ENCODE assay signal across 9 cellular contexts in genomic region chr2:215921884-215922283, GRCh38.
DNase-seq lines count a peak whose midpoint lies in the region; ATAC-seq and TF ChIP-seq lines count a peak whose summit lies in the region.
"Had no signal": no experiment of that assay in that cellular context is flagged by ENCODE, and none has a peak within 500 bp of the region (broad histone marks: within the 10 kb centered on the region; RNA-seq: fewer than 3 reads in every experiment).

No MANE protein-coding gene starts in this region.

- no peak overlapping the region for H3K4me3 ChIP-seq in GM23338
- no peak overlapping the region for H3K4me3 ChIP-seq in trophoblast cell (ENCODE audit: low read depth, low read length)
- H3K4me3 ChIP-seq in Caco-2 (ENCODE audit: low read depth, low read length), result no peak overlapping the region
- H3K4me3 ChIP-seq: ovary had no signal

- no peak for TF ChIP-seq CTCF in GM23338 (conservative IDR thresholded peaks at IDR 0.05; ENCODE audit: low read depth in 2 of 2)
- TF ChIP-seq CTCF in Caco-2 (IDR thresholded peaks at IDR 0.05; ENCODE audit: insufficient read depth in 1 of 2, low read depth in 1 of 2, low read length in 1 of 2, severe bottlenecking in 1 of 2, unreplicated experiment in 1 of 2), result no peak

- intact Hi-C loops in Caco-2 (cut with micrococcal nuclease; ENCODE audit: unreplicated experiment), result loop anchor here (2.0 to 5.0 kb wide), 3 partner anchors 209 to 919 kb away; partner anchors contain the start of gene FN1

- H3K9me3 ChIP-seq in trophoblast cell (ENCODE audit: insufficient read depth, low read depth, low read length) (no peaks in the 10 kb centered on the region), Caco-2 (no peaks in the 10 kb centered on the region)
- H3K9me3 ChIP-seq: ovary had no signal

- no peaks in the 10 kb centered on the region for H3K9me2 ChIP-seq in GM23338 (ENCODE audit: insufficient read depth)

- H3K27me3 ChIP-seq in GM23338 (ENCODE audit: insufficient read depth) (no peaks in the 10 kb centered on the region), trophoblast cell (ENCODE audit: insufficient read depth, low read length) (no peaks in the 10 kb centered on the region), Caco-2 (replicated peaks; ENCODE audit: control insufficient read depth, insufficient read depth, low read length) (no peaks in the 10 kb centered on the region)
- H3K27me3 ChIP-seq: ovary had no signal

- no peaks in the 10 kb centered on the region for H4K20me1 ChIP-seq in GM23338 (replicated peaks; ENCODE audit: insufficient read depth)

- peak overlapping the region; percentile 99 for H2BK12ac ChIP-seq in trophoblast cell (ENCODE audit: low read length)

- ATAC-seq in GM23338 (no peak), HG02642 (IDR thresholded peaks at IDR 0.05; ENCODE audit: poor library complexity, unreplicated experiment) (no peak)

- WGBS in trophoblast cell (ENCODE audit: extremely low coverage, insufficient coverage, insufficient read length), result no CpG with 5 or more reads among the region's 3 CpGs

- peaks cover 31% of the 10 kb centered on the region for H3K79me1 ChIP-seq in trophoblast cell (ENCODE audit: low read length)

- DNase-seq in GM23338 (ENCODE audit: low spot score) (no peak), NCI-H460 (ENCODE audit: extremely low read depth, low read depth) (peak; percentile 36), dermis microvascular lymphatic vessel endothelial cell (ENCODE audit: low read depth in 2 of 2) (peak; percentile 51 to 92), trophoblast cell (no peak), Caco-2 (no peak), MV-4-11 (lab: John Stamatoyannopoulos, UW) (no peak)
- DNase-seq: NCI-H1436 had no signal

- H2AFZ ChIP-seq in GM23338, result no peak overlapping the region
- H2AFZ ChIP-seq in trophoblast cell (ENCODE audit: insufficient read depth, low read length, poor library complexity), result no peak overlapping the region

- peaks cover 20% of the 10 kb centered on the region for H3K36me3 Mint-ChIP-seq in GM23338 (ENCODE audit: low read depth)
- H3K36me3 Mint-ChIP-seq in Caco-2 (ENCODE audit: insufficient read depth, unreplicated experiment), result peaks cover 16% of the 10 kb centered on the region

- BruUV-seq in Caco-2 (replicated peaks; lab: Mats Ljungman, UMichigan), result no TSS peak

- H3K27ac ChIP-seq in GM23338 (ENCODE audit: low read depth) (peak overlapping the region; percentile 95), trophoblast cell (ENCODE audit: low read depth, low read length) (peak overlapping the region; percentile 42)
- H3K27ac ChIP-seq: ovary had no signal

- H3K23ac ChIP-seq in trophoblast cell (ENCODE audit: low read length), result no peak overlapping the region

- H3K79me2 ChIP-seq in GM23338 (replicated peaks; ENCODE audit: insufficient read depth) (peaks cover 17% of the 10 kb centered on the region), trophoblast cell (ENCODE audit: control insufficient read depth, insufficient read depth, low read length, poor library complexity) (peaks cover 1% of the 10 kb centered on the region)

- peaks cover 2% of the 10 kb centered on the region; the same call in 1 of the 3 replicates for H3K9me3 Mint-ChIP-seq in GM23338
- H3K9me3 Mint-ChIP-seq in Caco-2 (ENCODE audit: unreplicated experiment), result no peaks in the 10 kb centered on the region

- H3K27ac Mint-ChIP-seq in GM23338 (no peak overlapping the region), Caco-2 (ENCODE audit: unreplicated experiment) (no peak overlapping the region)

- H4K8ac ChIP-seq in trophoblast cell (ENCODE audit: low read depth, low read length), result no peak overlapping the region

- H3K27me3 Mint-ChIP-seq in GM23338 (ENCODE audit: insufficient read depth, low read depth, poor library complexity) (peaks cover 10% of the 10 kb centered on the region), Caco-2 (ENCODE audit: insufficient read depth, unreplicated experiment) (no peaks in the 10 kb centered on the region)

- H3K4me3 Mint-ChIP-seq in GM23338 (no peak overlapping the region), Caco-2 (ENCODE audit: unreplicated experiment) (no peak overlapping the region)

- peak overlapping the region; percentile 89 for H2BK5ac ChIP-seq in trophoblast cell (ENCODE audit: low read depth, low read length, poor library complexity)

- peak overlapping the region; percentile 83 for H3K4ac ChIP-seq in trophoblast cell (ENCODE audit: low read depth, low read length)

- peak overlapping the region; percentile 98 for H2AK5ac ChIP-seq in trophoblast cell (ENCODE audit: low read length)

- H3K18ac ChIP-seq in trophoblast cell (ENCODE audit: low read length), result peak overlapping the region; percentile 94

- H3K14ac ChIP-seq in trophoblast cell (ENCODE audit: low read length), result peak overlapping the region; percentile 35

- H2BK120ac ChIP-seq in trophoblast cell (ENCODE audit: insufficient read depth, low read length, poor library complexity), result peak overlapping the region; percentile 98

- H3K4me2 ChIP-seq in GM23338, result peak overlapping the region; percentile 38; the same call in 1 of the 2 replicates
- no peak overlapping the region for H3K4me2 ChIP-seq in trophoblast cell (ENCODE audit: low read length)

- peak overlapping the region; percentile 93 for H4K91ac ChIP-seq in trophoblast cell (ENCODE audit: low read depth, low read length)

- H3K36me3 ChIP-seq in GM23338 (ENCODE audit: insufficient read depth), result no peaks in the 10 kb centered on the region; the same call in 1 of the 2 replicates
- H3K36me3 ChIP-seq in trophoblast cell (ENCODE audit: control insufficient read depth in 1 of 2, insufficient read depth in 2 of 2, low read length in 2 of 2), result no peaks in the 10 kb centered on the region
- H3K36me3 ChIP-seq in Caco-2 (ENCODE audit: control insufficient read depth, insufficient read depth, low read length), result no peaks in the 10 kb centered on the region
- H3K36me3 ChIP-seq: ovary had no signal

- peaks cover 65% of the 10 kb centered on the region for H3K4me1 Mint-ChIP-seq in GM23338
- peaks cover 38% of the 10 kb centered on the region for H3K4me1 Mint-ChIP-seq in Caco-2 (ENCODE audit: low read depth, unreplicated experiment)

- peaks cover 34% of the 10 kb centered on the region for H3K4me1 ChIP-seq in GM23338 (ENCODE audit: insufficient read depth)
- H3K4me1 ChIP-seq in trophoblast cell (ENCODE audit: control insufficient read depth in 1 of 2, insufficient read depth in 2 of 2, low read length in 2 of 2), result peaks cover 0 to 17% of the 10 kb centered on the region in 2 experiments
- peaks cover 23% of the 10 kb centered on the region for H3K4me1 ChIP-seq in Caco-2

- H4K12ac ChIP-seq in trophoblast cell (ENCODE audit: low read depth, low read length), result peak overlapping the region; percentile 3

- CTCF ChIA-PET in Caco-2 (lab: Charles Lee), result no interaction called here

- H3F3A ChIP-seq in GM23338 (replicated peaks; ENCODE audit: low read depth), result peaks cover 11% of the 10 kb centered on the region; the same call in 1 of the 2 replicates

- no peak overlapping the region for H3K9ac ChIP-seq in trophoblast cell (ENCODE audit: low read length)

- POLR2A ChIA-PET in Caco-2 (lab: Charles Lee), result no interaction called here

TF ChIP-seq in GM23338, 12 proteins besides CTCF, POLR2A, EP300 and RAD21:
- no peak for TF ChIP-seq ZNF114 (CRISPR knock-in tag; IDR thresholded peaks at IDR 0.05)

Comparison
In these comparisons a context has a peak if more than half of its experiments do, and no peak if none do; other contexts are left out.
1. DNase-seq: peak in NCI-H460 (single experiment) and dermis microvascular lymphatic vessel endothelial cell (2 of 2); none in GM23338 (single experiment), trophoblast cell (0 of 2), Caco-2 (0 of 2) and MV-4-11 (single experiment).